In genomic region chr2:197212344-197213262, GRCh38 we compare ENCODE assay signal across 13 cellular contexts.
DNase-seq lines count a peak whose midpoint lies in the region; ATAC-seq and TF ChIP-seq lines count a peak whose summit lies in the region.
"Had no signal": no experiment of that assay in that cellular context is flagged by ENCODE, and none has a peak within 500 bp of the region (broad histone marks: within the 10 kb centered on the region; RNA-seq: fewer than 3 reads in every experiment).

No MANE protein-coding gene starts in this region.

- peak overlapping the region; percentile 76 for H3K4me3 Mint-ChIP-seq in activated T-helper 17 cell treated with anti-CD3 and anti-CD28 coated beads, Interleukin-2, amount 50 U/mL, for 72 hours

- H3K4me1 ChIP-seq in right atrium auricular region = peaks cover 0 to 42% of the 10 kb centered on the region in 2 donors
- peaks cover 7 to 13% of the 10 kb centered on the region in 2 donors for H3K4me1 ChIP-seq in aorta (ENCODE audit: control insufficient read depth in 1 of 2, insufficient read depth in 2 of 2, low read length in 2 of 2)

- peaks cover 76% of the 10 kb centered on the region for H3K4me1 Mint-ChIP-seq in activated T-helper 17 cell treated with anti-CD3 and anti-CD28 coated beads, Interleukin-2, amount 50 U/mL, for 72 hours

- H3K36me3 Mint-ChIP-seq in activated T-helper 17 cell treated with anti-CD3 and anti-CD28 coated beads, Interleukin-2, amount 50 U/mL, for 72 hours (ENCODE audit: low read depth) = peaks cover 41% of the 10 kb centered on the region

- no peak for TF ChIP-seq CTCF in right atrium auricular region (IDR thresholded peaks at IDR 0.05)

- peak overlapping the region; percentile 98 for H3K27ac Mint-ChIP-seq in activated T-helper 17 cell treated with anti-CD3 and anti-CD28 coated beads, Interleukin-2, amount 50 U/mL, for 72 hours

- DNase-seq in Right ventricle myocardium superior (no peak), right atrium auricular region (ENCODE audit: low spot score) (no peak), lung microvascular endothelial cell (ENCODE audit: low read depth in 2 of 2) (peak; percentile 14 to 51), aorta (no peak), HT-29 (ENCODE audit: low spot score) (no peak), glomerular visceral epithelial cell (ENCODE audit: extremely low spot score) (no peak), SIG-M5 treated with dmso at 0.1 percent for 504 hours (lab: John Stamatoyannopoulos, UW; ENCODE audit: unreplicated experiment) (no peak)
- DNase-seq: activated CD4-positive, CD25-positive, alpha-beta regulatory T cell treated with anti-CD3 and anti-CD28 coated beads, Interleukin-2, amount 50 U/mL, for 72 hours; NCI-H69 had no signal

- H3K9me3 ChIP-seq in right atrium auricular region = no peaks in the 10 kb centered on the region
- H3K9me3 ChIP-seq in aorta (ENCODE audit: control insufficient read depth, low read length) = no peaks in the 10 kb centered on the region

- 25 to 29% methylated on average over 8 of the region's 8 CpGs for WGBS in aorta, 2 donors

- H3K27ac ChIP-seq in right atrium auricular region (peak overlapping the region in 1 of 2 donors; percentile 26), aorta (ENCODE audit: low read depth in 1 of 2, low read length in 2 of 2) (peak overlapping the region; percentile 86 to 90)
- H3K27ac ChIP-seq: cardiac muscle cell, hepatocyte, parathyroid adenoma had no signal

- intact Hi-C loops in Right ventricle myocardium superior (cut with DNase I) (no loop called here), aorta (cut with DNase I) (no loop called here)

- H3K36me3 ChIP-seq in right atrium auricular region (no peaks in the 10 kb centered on the region), aorta (ENCODE audit: control insufficient read depth in 1 of 2, insufficient read depth in 2 of 2, low read length in 1 of 2) (no peaks in the 10 kb centered on the region)
- H3K36me3 ChIP-seq: cardiac muscle cell had no signal

- no peaks in the 10 kb centered on the region for H3K27me3 Mint-ChIP-seq in activated T-helper 17 cell treated with anti-CD3 and anti-CD28 coated beads, Interleukin-2, amount 50 U/mL, for 72 hours

- H3K27me3 ChIP-seq in right atrium auricular region = no peaks in the 10 kb centered on the region
- no peaks in the 10 kb centered on the region for H3K27me3 ChIP-seq in aorta (ENCODE audit: control insufficient read depth in 1 of 2, insufficient read depth in 2 of 2, low read length in 1 of 2)
- H3K27me3 ChIP-seq: cardiac muscle cell, hepatocyte had no signal

- ATAC-seq in Right ventricle myocardium superior (ENCODE audit: poor library complexity) (peak; percentile 40), aorta (ENCODE audit: low FRiP score) (peak; percentile 20)
- no peak for ATAC-seq in activated T-helper 17 cell treated with anti-CD3 and anti-CD28 coated beads, Interleukin-2, amount 50 U/mL, for 72 hours (replicated peaks)

- no peaks in the 10 kb centered on the region for H3K9me3 Mint-ChIP-seq in activated T-helper 17 cell treated with anti-CD3 and anti-CD28 coated beads, Interleukin-2, amount 50 U/mL, for 72 hours

- H3K4me3 ChIP-seq in right atrium auricular region = no peak overlapping the region
- H3K4me3 ChIP-seq in aorta (ENCODE audit: low read length in 2 of 2) = no peak overlapping the region
- H3K4me3 ChIP-seq: cardiac muscle cell, hepatocyte had no signal

Comparison
In these comparisons a context has a peak if more than half of its experiments do, and no peak if none do; other contexts are left out.
1. DNase-seq: peak in lung microvascular endothelial cell (2 of 2); none in Right ventricle myocardium superior (single experiment), right atrium auricular region (single experiment), aorta (0 of 2), HT-29 (single experiment), glomerular visceral epithelial cell (single experiment) and SIG-M5 treated with dmso at 0.1 percent for 504 hours (single experiment).